8 cellular contexts compared by ENCODE assay signal in genomic region chr10:125064681-125065492, GRCh38.
A peak's percentile ranks its signal among the peaks of the same experiment; 100 is the strongest.
DNase-seq lines count a peak whose midpoint lies in the region; ATAC-seq and TF ChIP-seq lines count a peak whose summit lies in the region.

No MANE protein-coding gene starts in this region.

- H3K79me2 ChIP-seq in SU-DHL-6 (ENCODE audit: insufficient read depth, low read length): no peaks in the 10 kb centered on the region

- no peaks in the 10 kb centered on the region for H3F3A ChIP-seq in SU-DHL-6 (ENCODE audit: insufficient read depth)

- peak overlapping the region; percentile 25 for H3K4me2 ChIP-seq in SU-DHL-6 (ENCODE audit: low read depth, low read length, poor library complexity, severe bottlenecking)

- no peaks in the 10 kb centered on the region for H3K9me2 ChIP-seq in SU-DHL-6 (replicated peaks; ENCODE audit: insufficient read depth, low read length)

- no peak overlapping the region for H2AFZ ChIP-seq in SU-DHL-6 (ENCODE audit: low read depth, low read length, severe bottlenecking)

- no peak overlapping the region for H3K9ac ChIP-seq in SU-DHL-6 (ENCODE audit: low read length)

- peak; percentile 95 for ATAC-seq in GM19452 (IDR thresholded peaks at IDR 0.05; ENCODE audit: unreplicated experiment)
- peak; percentile 91 for ATAC-seq in HG03457 (IDR thresholded peaks at IDR 0.05; ENCODE audit: unreplicated experiment)
- peak; percentile 86 for ATAC-seq in stimulated activated naive CD8-positive, alpha-beta T cell treated with anti-CD3 and anti-CD28 coated beads, Interleukin-15, Interleukin-2, amounts not matched to agents 100 U/mL and 50 U/mL, for 24 hours

- no peaks in the 10 kb centered on the region for H3K36me3 ChIP-seq in SU-DHL-6 (ENCODE audit: low read length)

- no peaks in the 10 kb centered on the region for H3K9me3 ChIP-seq in SU-DHL-6 (ENCODE audit: insufficient read depth, low read length)

- no peaks in the 10 kb centered on the region for H4K20me1 ChIP-seq in SU-DHL-6 (ENCODE audit: low read depth, low read length)

- H3K4me3 ChIP-seq in SU-DHL-6 (ENCODE audit: insufficient read depth, low read length, poor library complexity, severe bottlenecking): no peak overlapping the region
- no peak overlapping the region for H3K4me3 ChIP-seq in fibroblast of villous mesenchyme (ENCODE audit: low read depth, low read length)

- DNase-seq in GF-D8 (lab: John Stamatoyannopoulos, UW): peak; percentile 87
- DNase-seq in fibroblast of villous mesenchyme (ENCODE audit: low read depth): peak; percentile 92
- peak; percentile 31 for DNase-seq in stimulated activated naive CD8-positive, alpha-beta T cell treated with anti-CD3 and anti-CD28 coated beads, Interleukin-15, Interleukin-2, amounts not matched to agents 100 U/mL and 50 U/mL, for 24 hours
- DNase-seq in GOT3 (lab: John Stamatoyannopoulos, UW): no peak
- DNase-seq in NCI-H69 (lab: John Stamatoyannopoulos, UW): no peak

- no peaks in the 10 kb centered on the region for H3K27me3 ChIP-seq in SU-DHL-6 (ENCODE audit: low read length)

- TF ChIP-seq CTCF in SU-DHL-6 (IDR thresholded peaks at IDR 0.05; ENCODE audit: insufficient read depth, low read length, poor library complexity, severe bottlenecking) (no peak), fibroblast of villous mesenchyme (IDR thresholded peaks at IDR 0.05; ENCODE audit: insufficient read depth, low read depth, low read length) (no peak)

- no peak overlapping the region for H3K27ac ChIP-seq in SU-DHL-6 (ENCODE audit: low read depth, low read length)

Comparison
In these comparisons a context has a peak if more than half of its experiments do, and no peak if none do; other contexts are left out.
1. DNase-seq: peak in GF-D8 (single experiment), fibroblast of villous mesenchyme (single experiment) and stimulated activated naive CD8-positive, alpha-beta T cell treated with anti-CD3 and anti-CD28 coated beads, Interleukin-15, Interleukin-2, amounts not matched to agents 100 U/mL and 50 U/mL, for 24 hours (single experiment); none in GOT3 (single experiment) and NCI-H69 (single experiment).
2. Peak in every context shown above with its lines, with median percentiles within 50 percentile points of each other: ATAC-seq.